Comparison of ENCODE assay signal across 8 cellular contexts in genomic region chr16:25013751-25014499, GRCh38. TPM values are rescaled to one million over a fixed set of nuclear protein-coding genes. Genes with fewer than 3 reads are reported as not detected.
A peak's percentile ranks its signal among the peaks of the same experiment; 100 is the strongest.
DNase-seq lines count a peak whose midpoint lies in the region; ATAC-seq and TF ChIP-seq lines count a peak whose summit lies in the region.

No MANE protein-coding gene starts in this region.

- intact Hi-C loops in stomach (cut with DNase I; ENCODE audit: low total_unique reads), result no loop called here

- TF ChIP-seq EP300 in stomach (IDR thresholded peaks at IDR 0.05), result no peak

- no peak for TF ChIP-seq POLR2A in stomach (IDR thresholded peaks at IDR 0.05)

- H3K4me1 ChIP-seq in ACC112 (ENCODE audit: control insufficient read depth, insufficient read depth, low read length, unreplicated experiment) (peaks cover 41% of the 10 kb centered on the region), iPS DF 6.9 (ENCODE audit: control insufficient read depth, insufficient read depth, low read length) (peaks cover 2% of the 10 kb centered on the region; the same call in 1 of the 2 replicates), stomach (peaks cover 35 to 62% (median 53%) of the 10 kb centered on the region in 4 donors)

- H2AFZ ChIP-seq in ACC112 (ENCODE audit: low read length, unreplicated experiment), result no peak overlapping the region

- no peak for TF ChIP-seq CTCF in WI38 (IDR thresholded peaks at IDR 0.05; ENCODE audit: low read depth, low read length)
- TF ChIP-seq CTCF in stomach (IDR thresholded peaks at IDR 0.05), result no peak

- peaks cover 69% of the 10 kb centered on the region for H3K79me2 ChIP-seq in ACC112 (ENCODE audit: control insufficient read depth, insufficient read depth, low read length, unreplicated experiment)

- H3K4me3 ChIP-seq in ACC112 (ENCODE audit: low read depth, low read length) (peak overlapping the region; percentile 90), WI38 (ENCODE audit: low read depth, low read length) (peak overlapping the region; percentile 62), iPS DF 6.9 (ENCODE audit: low read length) (peak overlapping the region; percentile 92; the same call in 1 of the 2 replicates), stomach (peak overlapping the region; percentile 77 to 95 (median 83))

- peak overlapping the region; percentile 93 for H3K27ac ChIP-seq in ACC112 (ENCODE audit: low read depth, low read length)
- no peak overlapping the region for H3K27ac ChIP-seq in iPS DF 6.9 (ENCODE audit: low read length)
- peak overlapping the region; percentile 91 to 98 (median 95) for H3K27ac ChIP-seq in stomach

- in situ Hi-C loops in KBM-7 (cut with MboI; ENCODE audit: low pct_unique_long_range_greater_than_20kb, low sequenced_read_pairs), result no loop called here

- H3K27me3 ChIP-seq in ACC112 (ENCODE audit: insufficient read depth, low read length), result no peaks in the 10 kb centered on the region
- no peaks in the 10 kb centered on the region for H3K27me3 ChIP-seq in iPS DF 6.9 (ENCODE audit: control insufficient read depth, insufficient read depth, low read length)
- no peaks in the 10 kb centered on the region for H3K27me3 ChIP-seq in stomach

- ATAC-seq in GM18907 (IDR thresholded peaks at IDR 0.05; ENCODE audit: unreplicated experiment), result peak; percentile 59
- ATAC-seq in HG03103 (IDR thresholded peaks at IDR 0.05; ENCODE audit: low read depth, unreplicated experiment), result peak; percentile 37

- DNase-seq in iPS DF 6.9 (ENCODE audit: low read depth, low spot score) (no peak), stomach (no peak), KBM-7 (no peak), NCI-H1048 (lab: John Stamatoyannopoulos, UW) (no peak)

- WGBS in iPS DF 6.9 (ENCODE audit: insufficient coverage, insufficient read length), result no CpG with 5 or more reads among the region's 14 CpGs
- WGBS in stomach, 5 donors, result 15 to 20% (median 18%) methylated on average over 14 of the region's 14 CpGs

- no peaks in the 10 kb centered on the region for H3K9me3 ChIP-seq in iPS DF 6.9 (ENCODE audit: control insufficient read depth, insufficient read depth, low read length)
- H3K9me3 ChIP-seq in stomach, result no peaks in the 10 kb centered on the region

- H3K36me3 ChIP-seq in ACC112 (ENCODE audit: insufficient read depth, low read length) (peaks cover 4% of the 10 kb centered on the region; the same call in 1 of the 2 replicates), iPS DF 6.9 (ENCODE audit: control insufficient read depth, insufficient read depth, low read length) (no peaks in the 10 kb centered on the region), stomach (peaks cover 0 to 8% (median 0%) of the 10 kb centered on the region in 4 donors)

RNA-seq across cellular contexts. Expression of gene ARHGAP17, which starts 1.2 kb away (rescaled TPM):
- 100 to 1,000 TPM in 2 of 5 donors, 10 to 100 TPM in 3; 30.3 to 414 (median 74.9) TPM for total RNA-seq in stomach
- 10 to 100 TPM; 18.4 to 22.7 (median 20.5) TPM for polyA plus RNA-seq in stomach
